Comparison of ENCODE assay signal across 1 cellular context in the genomic region with DNA sequence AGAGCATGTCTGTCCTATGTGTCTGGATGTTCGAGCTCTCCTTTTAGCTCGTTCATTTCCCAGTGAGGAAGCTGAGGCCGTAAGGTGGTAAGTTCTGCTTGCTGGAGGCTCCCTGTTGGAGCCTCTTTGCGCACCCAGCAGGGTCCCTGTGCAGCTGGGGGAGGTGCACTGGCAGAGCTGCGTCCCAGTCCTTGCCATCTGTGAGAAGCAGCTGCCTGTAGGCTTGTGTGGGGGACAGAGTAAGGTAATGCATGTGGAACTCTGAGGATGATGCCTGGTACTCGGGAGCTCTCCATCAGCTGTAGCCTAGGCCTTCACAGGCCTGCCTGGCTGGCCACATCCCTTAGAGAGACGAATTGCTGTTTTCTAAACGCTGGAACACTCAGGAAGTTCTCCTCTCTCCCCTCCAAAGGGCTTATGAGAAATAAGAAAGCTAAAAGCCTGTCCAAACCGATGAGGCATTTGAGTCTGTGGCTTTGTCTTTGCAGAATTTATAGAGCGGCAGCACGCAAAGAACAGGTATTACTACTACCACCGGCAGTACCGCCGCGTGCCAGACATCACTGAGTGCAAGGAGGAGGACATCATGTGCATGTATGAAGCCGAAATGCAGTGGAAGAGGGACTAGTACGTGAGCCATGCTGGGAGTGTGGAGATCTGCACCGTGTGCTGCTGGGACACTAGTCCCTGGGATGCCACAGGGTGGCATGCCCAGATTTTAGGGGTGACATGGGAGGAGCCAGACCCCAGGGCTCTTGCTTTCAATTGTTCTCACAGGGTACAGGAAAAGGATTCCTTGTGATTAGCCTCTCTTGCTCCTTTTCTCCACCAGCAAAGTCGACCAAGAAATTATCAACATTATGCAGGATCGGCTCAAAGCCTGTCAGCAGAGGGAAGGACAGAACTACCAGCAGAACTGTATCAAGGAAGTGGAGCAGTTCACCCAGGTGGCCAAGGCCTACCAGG.
TF ChIP-seq lines count a peak whose summit lies in the region.

No MANE protein-coding gene starts in this region.

TF ChIP-seq in SK-N-SH, 30 proteins besides CTCF, POLR2A, EP300 and RAD21:
- TF ChIP-seq ELF1 (IDR thresholded peaks at IDR 0.05) (no peak), TEAD4 (IDR thresholded peaks at IDR 0.05; ENCODE audit: borderline replicate concordance, insufficient read depth) (no peak), TAF1 (IDR thresholded peaks at IDR 0.05; ENCODE audit: borderline replicate concordance, low read depth, low read length) (no peak; the same call in 1 of the 2 replicates), JUND (IDR thresholded peaks at IDR 0.05) (peak; percentile 15; the same call in 1 of the 2 replicates), MEF2A (IDR thresholded peaks at IDR 0.05; ENCODE audit: borderline replicate concordance, low read depth) (no peak), RCOR1 (IDR thresholded peaks at IDR 0.05; ENCODE audit: low read length) (no peak), RXRA (IDR thresholded peaks at IDR 0.05; ENCODE audit: borderline replicate concordance, low read depth) (no peak), TCF12 (IDR thresholded peaks at IDR 0.05) (0 out of 2 replicates have a peak, but pooled peaks have one; percentile 5), POLR2AphosphoS5 (IDR thresholded peaks at IDR 0.05; ENCODE audit: low read depth, low read length) (peak; percentile 82), SIN3A (IDR thresholded peaks at IDR 0.05; ENCODE audit: borderline replicate concordance, low read depth, low read length) (peak; percentile 83), ZBTB33 (IDR thresholded peaks at IDR 0.05; ENCODE audit: borderline replicate concordance, low read depth) (0 out of 2 replicates have a peak, but pooled peaks have one; percentile 28), REST (IDR thresholded peaks at IDR 0.05; ENCODE audit: low read depth, low read length) (0 out of 2 replicates have a peak, but pooled peaks have one; percentile 10), CHD2 (IDR thresholded peaks at IDR 0.05; ENCODE audit: low read length, partially characterized antibody) (peak; percentile 49), FOSL2 (IDR thresholded peaks at IDR 0.05; ENCODE audit: borderline replicate concordance, low read depth) (no peak), NFIC (IDR thresholded peaks at IDR 0.05; ENCODE audit: borderline replicate concordance) (no peak; the same call in 1 of the 2 replicates), GABPA (IDR thresholded peaks at IDR 0.05; ENCODE audit: low read depth) (no peak), NRF1 (IDR thresholded peaks at IDR 0.05; ENCODE audit: low read depth, low read length) (no peak), SMC3 (IDR thresholded peaks at IDR 0.05; ENCODE audit: low read depth, low read length) (no peak), FOXM1 (IDR thresholded peaks at IDR 0.05; ENCODE audit: low read depth) (no peak)
- TF ChIP-seq, protein P1, sequence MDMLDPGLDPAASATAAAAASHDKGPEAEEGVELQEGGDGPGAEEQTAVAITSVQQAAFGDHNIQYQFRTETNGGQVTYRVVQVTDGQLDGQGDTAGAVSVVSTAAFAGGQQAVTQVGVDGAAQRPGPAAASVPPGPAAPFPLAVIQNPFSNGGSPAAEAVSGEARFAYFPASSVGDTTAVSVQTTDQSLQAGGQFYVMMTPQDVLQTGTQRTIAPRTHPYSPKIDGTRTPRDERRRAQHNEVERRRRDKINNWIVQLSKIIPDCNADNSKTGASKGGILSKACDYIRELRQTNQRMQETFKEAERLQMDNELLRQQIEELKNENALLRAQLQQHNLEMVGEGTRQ (IDR thresholded peaks at IDR 0.05; ENCODE audit: borderline replicate concordance, low read depth, low read length), result no peak
- TF ChIP-seq, protein P2, sequence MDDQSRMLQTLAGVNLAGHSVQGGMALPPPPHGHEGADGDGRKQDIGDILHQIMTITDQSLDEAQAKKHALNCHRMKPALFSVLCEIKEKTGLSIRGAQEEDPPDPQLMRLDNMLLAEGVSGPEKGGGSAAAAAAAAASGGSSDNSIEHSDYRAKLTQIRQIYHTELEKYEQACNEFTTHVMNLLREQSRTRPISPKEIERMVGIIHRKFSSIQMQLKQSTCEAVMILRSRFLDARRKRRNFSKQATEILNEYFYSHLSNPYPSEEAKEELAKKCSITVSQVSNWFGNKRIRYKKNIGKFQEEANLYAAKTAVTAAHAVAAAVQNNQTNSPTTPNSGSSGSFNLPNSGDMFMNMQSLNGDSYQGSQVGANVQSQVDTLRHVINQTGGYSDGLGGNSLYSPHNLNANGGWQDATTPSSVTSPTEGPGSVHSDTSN (IDR thresholded peaks at IDR 0.05), result peak; percentile 49; the same call in 1 of the 2 replicates
- TF ChIP-seq, protein P3, sequence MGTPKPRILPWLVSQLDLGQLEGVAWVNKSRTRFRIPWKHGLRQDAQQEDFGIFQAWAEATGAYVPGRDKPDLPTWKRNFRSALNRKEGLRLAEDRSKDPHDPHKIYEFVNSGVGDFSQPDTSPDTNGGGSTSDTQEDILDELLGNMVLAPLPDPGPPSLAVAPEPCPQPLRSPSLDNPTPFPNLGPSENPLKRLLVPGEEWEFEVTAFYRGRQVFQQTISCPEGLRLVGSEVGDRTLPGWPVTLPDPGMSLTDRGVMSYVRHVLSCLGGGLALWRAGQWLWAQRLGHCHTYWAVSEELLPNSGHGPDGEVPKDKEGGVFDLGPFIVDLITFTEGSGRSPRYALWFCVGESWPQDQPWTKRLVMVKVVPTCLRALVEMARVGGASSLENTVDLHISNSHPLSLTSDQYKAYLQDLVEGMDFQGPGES (IDR thresholded peaks at IDR 0.05; ENCODE audit: low read depth, low read length), result no peak
